8 cellular contexts compared by ENCODE assay signal in the genomic region with DNA sequence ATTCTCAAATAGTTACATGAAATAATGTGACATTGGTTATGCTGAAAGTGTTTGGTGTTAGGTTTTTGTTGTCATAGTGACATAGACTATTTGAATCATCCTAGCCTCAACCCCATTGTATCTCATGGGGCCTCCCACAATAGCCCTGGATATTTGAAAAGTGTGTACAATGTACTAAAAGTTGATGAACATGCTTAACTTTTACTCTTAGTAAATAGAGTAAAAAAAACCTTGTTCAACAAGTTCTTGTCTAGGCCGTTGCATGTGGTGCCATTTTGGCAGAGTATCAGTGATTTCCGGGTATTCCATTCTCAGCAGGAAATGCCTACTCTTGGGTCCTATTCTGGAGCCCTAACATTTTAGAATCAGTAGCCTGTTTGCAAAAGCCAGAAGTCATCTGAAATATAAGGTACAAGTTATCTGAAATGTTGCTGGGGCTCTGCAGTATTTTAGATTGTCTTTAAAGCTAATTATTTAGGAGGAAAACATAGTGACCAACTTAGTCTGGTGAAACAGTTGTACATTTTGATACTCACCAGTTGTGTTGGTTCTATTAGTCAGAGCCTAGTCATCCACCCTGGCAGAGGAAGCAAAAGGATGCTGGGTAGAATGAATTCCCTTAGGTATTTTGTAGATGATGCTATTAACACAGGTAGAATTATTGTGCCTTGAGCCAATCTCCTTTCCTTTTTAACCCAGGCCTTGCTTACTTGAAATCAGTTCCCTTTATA.
DNase-seq lines count a peak whose midpoint lies in the region; ATAC-seq and TF ChIP-seq lines count a peak whose summit lies in the region.

No MANE protein-coding gene starts in this region.

- no peak for TF ChIP-seq POLR2A in body of pancreas (IDR thresholded peaks at IDR 0.05)

- H3K27ac ChIP-seq in CD8-positive, alpha-beta memory T cell (ENCODE audit: low read depth, low read length) = no peak overlapping the region
- H3K27ac ChIP-seq in body of pancreas = peak overlapping the region in 3 of 4 donors; percentile 24 to 71 (median 38)
- no peak overlapping the region for H3K27ac ChIP-seq in naive thymus-derived CD4-positive, alpha-beta T cell (ENCODE audit: low read depth, low read length)

- peaks cover 56% of the 10 kb centered on the region for H3K36me3 ChIP-seq in CD8-positive, alpha-beta memory T cell (ENCODE audit: insufficient read depth, low read length)
- H3K36me3 ChIP-seq in body of pancreas (replicated peaks in 1 of 2; ENCODE audit: insufficient read depth in 1 of 2, low read depth in 2 of 2) = no peaks in the 10 kb centered on the region
- peaks cover 14 to 48% (median 31%) of the 10 kb centered on the region in 3 experiments for H3K36me3 ChIP-seq in naive thymus-derived CD4-positive, alpha-beta T cell (ENCODE audit: control insufficient read depth in 2 of 3, insufficient read depth in 3 of 3, low read length in 3 of 3)

- H3K9me3 Mint-ChIP-seq in CD8-positive, alpha-beta memory T cell = no peaks in the 10 kb centered on the region
- H3K9me3 Mint-ChIP-seq in naive thymus-derived CD4-positive, alpha-beta T cell = peaks cover 0 to 4% (median 0%) of the 10 kb centered on the region in 11 donors

- no peak overlapping the region for H3K4me3 ChIP-seq in CD8-positive, alpha-beta memory T cell (ENCODE audit: low read length)
- no peak overlapping the region for H3K4me3 ChIP-seq in body of pancreas
- no peak overlapping the region for H3K4me3 ChIP-seq in naive thymus-derived CD4-positive, alpha-beta T cell (ENCODE audit: low read length)

- no peaks in the 10 kb centered on the region for H3K9me3 ChIP-seq in CD8-positive, alpha-beta memory T cell (ENCODE audit: low read length)
- H3K9me3 ChIP-seq in body of pancreas = no peaks in the 10 kb centered on the region
- no peaks in the 10 kb centered on the region for H3K9me3 ChIP-seq in naive thymus-derived CD4-positive, alpha-beta T cell (ENCODE audit: control insufficient read depth in 2 of 3, low read length in 3 of 3)

- CTCF ChIA-PET in CD8-positive, alpha-beta memory T cell (lab: Charles Lee) = interaction anchor here (0.8 to 3.1 kb wide), 5 partner anchors 10 to 34 kb away, joined by 3 to 16 read pairs (median 5); no protein-coding TSS in a partner anchor
- CTCF ChIA-PET in naive thymus-derived CD4-positive, alpha-beta T cell (lab: Charles Lee) = interaction anchor here (1.5 kb wide), 1 partner anchor 35 kb away, joined by 3 read pairs; no protein-coding TSS in a partner anchor

- POLR2A ChIA-PET in CD8-positive, alpha-beta memory T cell (lab: Charles Lee) = no interaction called here
- POLR2A ChIA-PET in naive thymus-derived CD4-positive, alpha-beta T cell (lab: Charles Lee) = interaction anchor here (1.0 kb wide), 1 partner anchor 21 kb away, joined by 3 read pairs; no protein-coding TSS in a partner anchor

- peak overlapping the region in 1 of 7 donors; percentile 9 for H3K4me3 Mint-ChIP-seq in CD8-positive, alpha-beta memory T cell
- H3K4me3 Mint-ChIP-seq in naive thymus-derived CD4-positive, alpha-beta T cell = peak overlapping the region in 1 of 10 donors; percentile 0

- intact Hi-C loops in body of pancreas (cut with DNase I) = no loop called here
- intact Hi-C loops in naive thymus-derived CD4-positive, alpha-beta T cell (cut with micrococcal nuclease) = no loop called here

- ATAC-seq in body of pancreas = peak; percentile 40
- peak; percentile 72 for ATAC-seq in naive thymus-derived CD4-positive, alpha-beta T cell
- no peak for ATAC-seq in GM18520 (IDR thresholded peaks at IDR 0.05; ENCODE audit: unreplicated experiment)

- no peak for TF ChIP-seq CTCF in body of pancreas (IDR thresholded peaks at IDR 0.05)

- WGBS in body of pancreas, 2 donors = 33 to 35% methylated on average over 2 of the region's 2 CpGs

- peaks cover 37 to 87% (median 37%) of the 10 kb centered on the region in 3 donors for H3K36me3 Mint-ChIP-seq in CD8-positive, alpha-beta memory T cell
- peaks cover 15 to 71% (median 58%) of the 10 kb centered on the region in 5 donors for H3K36me3 Mint-ChIP-seq in naive thymus-derived CD4-positive, alpha-beta T cell

- peaks cover 12% of the 10 kb centered on the region for H3K4me1 ChIP-seq in CD8-positive, alpha-beta memory T cell (ENCODE audit: insufficient read depth, low read length)
- H3K4me1 ChIP-seq in body of pancreas = no peaks in the 10 kb centered on the region
- peaks cover 0 to 6% of the 10 kb centered on the region in 2 donors for H3K4me1 ChIP-seq in naive thymus-derived CD4-positive, alpha-beta T cell (ENCODE audit: control insufficient read depth in 2 of 2, insufficient read depth in 2 of 2, low read length in 2 of 2)

- peaks cover 25 to 46% (median 38%) of the 10 kb centered on the region in 3 donors for H3K4me1 Mint-ChIP-seq in CD8-positive, alpha-beta memory T cell
- peaks cover 17 to 41% (median 25%) of the 10 kb centered on the region in 7 donors for H3K4me1 Mint-ChIP-seq in naive thymus-derived CD4-positive, alpha-beta T cell

- DNase-seq in CD8-positive, alpha-beta memory T cell = no peak
- DNase-seq in LoVo (ENCODE audit: low spot score) (peak; percentile 45), body of pancreas (no peak), T-helper 9 cell (no peak), iPS-NIHi11 (ENCODE audit: low spot score) (no peak), NCI-H2227 (lab: John Stamatoyannopoulos, UW; ENCODE audit: unreplicated experiment) (no peak)
- no peak for DNase-seq in naive thymus-derived CD4-positive, alpha-beta T cell

- H3K27ac Mint-ChIP-seq in CD8-positive, alpha-beta memory T cell = peak overlapping the region in 7 of 8 donors; percentile 17 to 72 (median 50)
- peak overlapping the region; percentile 19 to 76 (median 61) for H3K27ac Mint-ChIP-seq in naive thymus-derived CD4-positive, alpha-beta T cell

- no peaks in the 10 kb centered on the region for H3K27me3 Mint-ChIP-seq in CD8-positive, alpha-beta memory T cell
- H3K27me3 Mint-ChIP-seq in naive thymus-derived CD4-positive, alpha-beta T cell = no peaks in the 10 kb centered on the region

- no peaks in the 10 kb centered on the region for H3K27me3 ChIP-seq in CD8-positive, alpha-beta memory T cell (ENCODE audit: insufficient read depth, low read length, poor library complexity, severe bottlenecking)
- no peaks in the 10 kb centered on the region for H3K27me3 ChIP-seq in body of pancreas
- H3K27me3 ChIP-seq in naive thymus-derived CD4-positive, alpha-beta T cell (ENCODE audit: control insufficient read depth in 2 of 2, insufficient read depth in 2 of 2, low read length in 2 of 2) = no peaks in the 10 kb centered on the region

Comparison
In these comparisons a context has a peak if more than half of its experiments do, and no peak if none do; other contexts are left out.
1. H3K27ac ChIP-seq: peak in body of pancreas (3 of 4); none in CD8-positive, alpha-beta memory T cell (single experiment) and naive thymus-derived CD4-positive, alpha-beta T cell (single experiment).